ENCODE assay signal across 12 cellular contexts in genomic region chr10:11205026-11205772, GRCh38.
A peak's percentile ranks its signal among the peaks of the same experiment; 100 is the strongest.
DNase-seq lines count a peak whose midpoint lies in the region; ATAC-seq and TF ChIP-seq lines count a peak whose summit lies in the region.
"Had no signal": no experiment of that assay in that cellular context is flagged by ENCODE, and none has a peak within 500 bp of the region (broad histone marks: within the 10 kb centered on the region; RNA-seq: fewer than 3 reads in every experiment).

No MANE protein-coding gene starts in this region.

- no peak overlapping the region for H2BK120ac ChIP-seq in IMR-90 (ENCODE audit: low read depth, low read length)

- POLR2A ChIA-PET in IMR-90 (lab: Charles Lee; ENCODE audit: unreplicated experiment) = no interaction called here

- H3K27ac Mint-ChIP-seq in activated CD4-positive, alpha-beta T cell treated with anti-CD3 and anti-CD28 coated beads, Interleukin-2, amount 10 ng/mL, durations not matched to agents 24 days and 14 days = peak overlapping the region; percentile 87
- H3K27ac Mint-ChIP-seq in central memory CD8-positive, alpha-beta T cell (ENCODE audit: low read depth) = peak overlapping the region; percentile 90

- no peaks in the 10 kb centered on the region for H3K27me3 ChIP-seq in IMR-90 (ENCODE audit: control insufficient read depth, insufficient read depth, low read length)

- no peak overlapping the region for H3K9ac ChIP-seq in IMR-90 (ENCODE audit: low read depth, low read length)
- H3K9ac ChIP-seq: KMS-11 had no signal

- DNase-seq in activated CD4-positive, alpha-beta T cell treated with anti-CD3 and anti-CD28 coated beads, Interleukin-2, amount 10 ng/mL, durations not matched to agents 24 days and 14 days = no peak
- no peak for DNase-seq in activated CD4-positive, alpha-beta T cell treated with anti-CD3 and anti-CD28 coated beads for 1 hour
- peak; percentile 11 for DNase-seq in IMR-90
- DNase-seq in central memory CD8-positive, alpha-beta T cell (ENCODE audit: low spot score in 2 of 2) = no peak
- DNase-seq in renal cortical epithelial cell (ENCODE audit: low read depth) = peak; percentile 11
- no peak for DNase-seq in HuH-7 (ENCODE audit: low spot score)
- no peak for DNase-seq in dedifferentiated amniotic fluid mesenchymal stem cell (ENCODE audit: extremely low spot score)
- DNase-seq: GF-D8, T-helper 9 cell had no signal

- H4K5ac ChIP-seq in IMR-90 (ENCODE audit: low read depth, low read length) = no peak overlapping the region

- no peak overlapping the region for H3K18ac ChIP-seq in IMR-90 (ENCODE audit: low read depth, low read length)

- no CpG with 5 or more reads among the region's 13 CpGs for WGBS in IMR-90 (ENCODE audit: extremely low coverage in 2 of 2, insufficient read length in 1 of 2), 2 experiments

- no peaks in the 10 kb centered on the region for H3K79me1 ChIP-seq in IMR-90 (ENCODE audit: low read depth in 1 of 2, low read length in 2 of 2)

- no peak overlapping the region for H3K56ac ChIP-seq in IMR-90 (ENCODE audit: extremely low read depth, insufficient read depth, low read length)

- H4K20me1 ChIP-seq in IMR-90 (ENCODE audit: insufficient read depth, low read length) = no peaks in the 10 kb centered on the region

- peak; percentile 51; the same call in 1 of the 2 replicates for ATAC-seq in IMR-90 (ENCODE audit: low read depth)
- ATAC-seq in central memory CD8-positive, alpha-beta T cell (replicated peaks; ENCODE audit: extremely low read depth, poor library complexity, severe bottlenecking) = no peak
- ATAC-seq in HG02970 (IDR thresholded peaks at IDR 0.05; ENCODE audit: low FRiP score, unreplicated experiment) = no peak

- no peaks in the 10 kb centered on the region for H3K27me3 Mint-ChIP-seq in activated CD4-positive, alpha-beta T cell treated with anti-CD3 and anti-CD28 coated beads, Interleukin-2, amount 10 ng/mL, durations not matched to agents 24 days and 14 days
- no peaks in the 10 kb centered on the region for H3K27me3 Mint-ChIP-seq in central memory CD8-positive, alpha-beta T cell

- H2AK9ac ChIP-seq in IMR-90 (replicated peaks; ENCODE audit: low read depth, low read length, poor library complexity) = no peak overlapping the region

- H3K27ac ChIP-seq in IMR-90 (ENCODE audit: insufficient read depth, low read length) = no peak overlapping the region
- H3K27ac ChIP-seq: KMS-11 had no signal

- TF ChIP-seq RAD21 in IMR-90 (IDR thresholded peaks at IDR 0.05; ENCODE audit: low read length) = no peak

- H2BK15ac ChIP-seq in IMR-90 (ENCODE audit: low read depth, low read length) = no peak overlapping the region

- peaks cover 78% of the 10 kb centered on the region for H3K36me3 Mint-ChIP-seq in activated CD4-positive, alpha-beta T cell treated with anti-CD3 and anti-CD28 coated beads, Interleukin-2, amount 10 ng/mL, durations not matched to agents 24 days and 14 days (ENCODE audit: low read depth)
- H3K36me3 Mint-ChIP-seq in central memory CD8-positive, alpha-beta T cell (ENCODE audit: insufficient read depth) = peaks cover 81% of the 10 kb centered on the region

- intact Hi-C loops in activated CD4-positive, alpha-beta T cell treated with anti-CD3 and anti-CD28 coated beads, Interleukin-2, amount 10 ng/mL, durations not matched to agents 24 days and 14 days (cut with micrococcal nuclease) = no loop called here
- intact Hi-C loops in IMR-90 (cut with micrococcal nuclease) = no loop called here

- no TSS peak for BruUV-seq in IMR-90 (replicated peaks; lab: Mats Ljungman, UMichigan)

- no peak overlapping the region for H3K4ac ChIP-seq in IMR-90 (ENCODE audit: low read depth, low read length)

- H2AK5ac ChIP-seq in IMR-90 (ENCODE audit: low read depth, low read length) = no peak overlapping the region

- no peak overlapping the region for H2BK5ac ChIP-seq in IMR-90 (ENCODE audit: low read depth, low read length, poor library complexity, severe bottlenecking)

- H3K9me3 ChIP-seq in IMR-90 (ENCODE audit: control insufficient read depth, insufficient read depth, low read length) = 0 out of 2 replicates have a peak, but pooled peaks cover 4% of the 10 kb centered on the region
- H3K9me3 ChIP-seq: HAP-1 had no signal

- H3K9me1 ChIP-seq in IMR-90 (ENCODE audit: insufficient read depth, low read length) = no peaks in the 10 kb centered on the region

- peaks cover 5% of the 10 kb centered on the region for H3K9me3 Mint-ChIP-seq in activated CD4-positive, alpha-beta T cell treated with anti-CD3 and anti-CD28 coated beads, Interleukin-2, amount 10 ng/mL, durations not matched to agents 24 days and 14 days
- H3K9me3 Mint-ChIP-seq in central memory CD8-positive, alpha-beta T cell = no peaks in the 10 kb centered on the region

- H2AFZ ChIP-seq in IMR-90 (replicated peaks; ENCODE audit: low read length, poor library complexity) = no peak overlapping the region

- H2BK20ac ChIP-seq in IMR-90 (ENCODE audit: low read depth, low read length) = no peak overlapping the region

- dilution Hi-C loops in IMR-90 (cut with HindIII; ENCODE audit: low sequenced_read_pairs, unreplicated experiment) = no loop called here

- H4K8ac ChIP-seq in IMR-90 (ENCODE audit: low read depth in 2 of 2, low read length in 2 of 2) = no peak overlapping the region

- TF ChIP-seq CTCF in IMR-90 (conservative IDR thresholded peaks at IDR 0.05; ENCODE audit: low read depth, low read length) = no peak

- H3K4me1 ChIP-seq in IMR-90 (ENCODE audit: control insufficient read depth, insufficient read depth, low read length) = no peaks in the 10 kb centered on the region

- H3K4me1 Mint-ChIP-seq in activated CD4-positive, alpha-beta T cell treated with anti-CD3 and anti-CD28 coated beads, Interleukin-2, amount 10 ng/mL, durations not matched to agents 24 days and 14 days = peaks cover 81% of the 10 kb centered on the region
- peaks cover 97% of the 10 kb centered on the region for H3K4me1 Mint-ChIP-seq in central memory CD8-positive, alpha-beta T cell

- no peak overlapping the region for H3K14ac ChIP-seq in IMR-90 (replicated peaks; ENCODE audit: low read depth, low read length)

- CTCF ChIA-PET in IMR-90 (lab: Yijun Ruan, JAX) = no interaction called here

- no peaks in the 10 kb centered on the region for H3K36me3 ChIP-seq in IMR-90 (ENCODE audit: control insufficient read depth, insufficient read depth, low read length)
- H3K36me3 ChIP-seq: HAP-1 had no signal

- in situ Hi-C loops in IMR-90 (cut with MboI; ENCODE audit: low sequenced_read_pairs) = no loop called here

- no peak overlapping the region for H3K4me2 ChIP-seq in IMR-90 (ENCODE audit: low read depth, low read length)
- H3K4me2 ChIP-seq: KMS-11 had no signal

- TF ChIP-seq POLR2A in IMR-90 (IDR thresholded peaks at IDR 0.05; ENCODE audit: low read depth, low read length) = no peak

- H4K91ac ChIP-seq in IMR-90 (ENCODE audit: insufficient read depth, low read depth, low read length) = no peak overlapping the region

- H3K4me3 ChIP-seq in IMR-90 (ENCODE audit: insufficient read depth, low read depth, low read length) = no peak overlapping the region
- H3K4me3 ChIP-seq: HAP-1 had no signal

- H3K23ac ChIP-seq in IMR-90 (ENCODE audit: low read depth, low read length) = no peak overlapping the region

- H3K4me3 Mint-ChIP-seq in activated CD4-positive, alpha-beta T cell treated with anti-CD3 and anti-CD28 coated beads, Interleukin-2, amount 10 ng/mL, durations not matched to agents 24 days and 14 days = no peak overlapping the region
- peak overlapping the region; percentile 47 for H3K4me3 Mint-ChIP-seq in central memory CD8-positive, alpha-beta T cell

TF ChIP-seq in IMR-90, 13 proteins besides CTCF, POLR2A, EP300 and RAD21:
- no peak for TF ChIP-seq ELK1 (IDR thresholded peaks at IDR 0.05; ENCODE audit: borderline replicate concordance, low read depth, low read length)
- TF ChIP-seq CEBPB (IDR thresholded peaks at IDR 0.05; ENCODE audit: low read depth, low read length) = no peak
TF ChIP-seq in IMR-90: peak in this region for 0.

Comparison
In these comparisons a context has a peak if more than half of its experiments do, and no peak if none do; other contexts are left out.
1. DNase-seq: peak in IMR-90 (single experiment) and renal cortical epithelial cell (single experiment); none in activated CD4-positive, alpha-beta T cell treated with anti-CD3 and anti-CD28 coated beads, Interleukin-2, amount 10 ng/mL, durations not matched to agents 24 days and 14 days (single experiment), activated CD4-positive, alpha-beta T cell treated with anti-CD3 and anti-CD28 coated beads for 1 hour (single experiment), central memory CD8-positive, alpha-beta T cell (0 of 2), HuH-7 (single experiment) and dedifferentiated amniotic fluid mesenchymal stem cell (single experiment).